ENCODE assay signal across 8 cellular contexts in genomic region chr19:1812426-1813196, GRCh38. TPM values are rescaled to one million over a fixed set of nuclear protein-coding genes. Genes with fewer than 3 reads are reported as not detected.
DNase-seq lines count a peak whose midpoint lies in the region; ATAC-seq and TF ChIP-seq lines count a peak whose summit lies in the region.

No MANE protein-coding gene starts in this region.

- DNase-seq in A673 (ENCODE audit: low spot score) (peak; percentile 96), NCI-H2171 (lab: John Stamatoyannopoulos, UW) (peak; percentile 91), mammary epithelial cell (peak; percentile 95), immature natural killer cell (peak; percentile 80 to 86 (median 85)), spleen (peak; percentile 98)

- H3K36me3 ChIP-seq in A673 (ENCODE audit: insufficient read depth, low read length, poor library complexity, severe bottlenecking) (peaks cover 20% of the 10 kb centered on the region), mammary epithelial cell (ENCODE audit: insufficient read depth, low read length) (peaks cover 3% of the 10 kb centered on the region), spleen (peaks cover 3 to 36% (median 31%) of the 10 kb centered on the region in 6 donors)

- dilution Hi-C loops in mammary epithelial cell (cut with HindIII; ENCODE audit: low sequenced_read_pairs): no loop called here

- BruUV-seq in A673 (replicated peaks; lab: Mats Ljungman, UMichigan) (no TSS peak), mammary epithelial cell (replicated peaks; lab: Mats Ljungman, UMichigan) (no TSS peak)

- in situ Hi-C loops in mammary epithelial cell (cut with MboI; ENCODE audit: low sequenced_read_pairs in 2 of 2): no loop called here

- H3K27me3 ChIP-seq in A673 (replicated peaks; ENCODE audit: insufficient read depth, low read depth, low read length, poor library complexity): no peaks in the 10 kb centered on the region
- H3K27me3 ChIP-seq in mammary epithelial cell (ENCODE audit: insufficient read depth, low read length): no peaks in the 10 kb centered on the region
- no peaks in the 10 kb centered on the region for H3K27me3 ChIP-seq in spleen (replicated peaks in 1 of 7)

- H3K4me2 ChIP-seq in mammary epithelial cell (ENCODE audit: insufficient read depth, low read depth, low read length): peak overlapping the region; percentile 99

- 1% methylated on average over 13 of the region's 47 CpGs for WGBS in mammary epithelial cell (ENCODE audit: low coverage, missing lambda C conversion rate)
- 0 to 2% (median 1%) methylated on average over 44 to 47 of the region's 47 CpGs for WGBS in spleen, 5 donors

- H3K27ac ChIP-seq in A673 (ENCODE audit: low read depth, low read length, poor library complexity, severe bottlenecking) (peak overlapping the region; percentile 67), VCaP (peak overlapping the region; percentile 33), mammary epithelial cell (ENCODE audit: insufficient read depth, low read depth, low read length) (peak overlapping the region; percentile 53), spleen (peak overlapping the region; percentile 68 to 93 (median 83))

- ATAC-seq in GM18520 (IDR thresholded peaks at IDR 0.05; ENCODE audit: unreplicated experiment) (peak; percentile 65), HG03064 (IDR thresholded peaks at IDR 0.05; ENCODE audit: low read depth, unreplicated experiment) (peak; percentile 71)

- peak overlapping the region; percentile 59 for H3K4me3 ChIP-seq in A673 (ENCODE audit: low read depth, low read length, poor library complexity, severe bottlenecking)
- H3K4me3 ChIP-seq in mammary epithelial cell (replicated peaks in 1 of 3; ENCODE audit: insufficient read depth in 1 of 3, low read depth in 2 of 3, low read length in 3 of 3): peak overlapping the region; percentile 57 to 67 (median 58)
- H3K4me3 ChIP-seq in spleen: peak overlapping the region; percentile 45 to 81 (median 51)

- H3K9ac ChIP-seq in mammary epithelial cell (ENCODE audit: insufficient read depth, low read length): peak overlapping the region; percentile 50

- POLR2A ChIA-PET in A673 (lab: Charles Lee; ENCODE audit: low non-redundant PET): no interaction called here

- H3K4me1 ChIP-seq in A673 (ENCODE audit: insufficient read depth, low read length, poor library complexity, severe bottlenecking) (peaks cover 4% of the 10 kb centered on the region), mammary epithelial cell (ENCODE audit: insufficient read depth, low read length) (peaks cover 16% of the 10 kb centered on the region), spleen (peaks cover 10 to 46% (median 31%) of the 10 kb centered on the region in 6 donors)

- peaks cover 0 to 5% (median 4%) of the 10 kb centered on the region in 3 donors for H3K27me3 Mint-ChIP-seq in immature natural killer cell (ENCODE audit: low read depth in 3 of 3)

- no peaks in the 10 kb centered on the region for H4K20me1 ChIP-seq in mammary epithelial cell (ENCODE audit: insufficient read depth, low read length)

- peak overlapping the region; percentile 76 to 96 (median 90) for H3K27ac Mint-ChIP-seq in immature natural killer cell

- no peaks in the 10 kb centered on the region for H3K36me3 Mint-ChIP-seq in immature natural killer cell

- H3K9me3 Mint-ChIP-seq in immature natural killer cell: no peaks in the 10 kb centered on the region

- no peaks in the 10 kb centered on the region for H3K79me2 ChIP-seq in mammary epithelial cell (ENCODE audit: insufficient read depth, low read length)

- TF ChIP-seq CTCF in A673 (conservative IDR thresholded peaks at IDR 0.05; ENCODE audit: low read depth, low read length): peak; percentile 76
- TF ChIP-seq CTCF in VCaP (conservative IDR thresholded peaks at IDR 0.05): peak; percentile 65
- TF ChIP-seq CTCF in mammary epithelial cell (conservative IDR thresholded peaks at IDR 0.05 in 1 of 2, IDR thresholded peaks at IDR 0.05 in 1 of 2; ENCODE audit: extremely low read depth in 1 of 2, insufficient read depth in 1 of 2, low read depth in 1 of 2, low read length in 2 of 2): peak; percentile 63 to 73
- TF ChIP-seq CTCF in spleen (IDR thresholded peaks at IDR 0.05 in 8 of 11, conservative IDR thresholded peaks at IDR 0.05 in 3 of 11): peak in 10 of 11 experiments; percentile 33 to 72 (median 56)

- H3K9me3 ChIP-seq in A673 (ENCODE audit: low read depth, low read length, poor library complexity, severe bottlenecking) (no peaks in the 10 kb centered on the region), mammary epithelial cell (replicated peaks; ENCODE audit: insufficient read depth, low read length) (no peaks in the 10 kb centered on the region), spleen (no peaks in the 10 kb centered on the region)

- peak overlapping the region; percentile 91 to 97 (median 96) for H3K4me3 Mint-ChIP-seq in immature natural killer cell

- peaks cover 11% of the 10 kb centered on the region in 2 donors for H3K4me1 Mint-ChIP-seq in immature natural killer cell

- peak overlapping the region; percentile 92 for H2AFZ ChIP-seq in mammary epithelial cell (ENCODE audit: low read depth, low read length)

- intact Hi-C loops in A673 (cut with micrococcal nuclease; ENCODE audit: unreplicated experiment) (loop anchor here (10.0 kb wide), 1 partner anchor 268 kb away; no protein-coding TSS in a partner anchor), mammary epithelial cell (cut with micrococcal nuclease) (loop anchor here (1.0 to 5.0 kb wide), 2 partner anchors 140 to 205 kb away; partner anchors contain the start of gene UQCR11), spleen (cut with DNase I; ENCODE audit: low total_unique reads) (no loop called here)

- CTCF ChIA-PET in A673 (lab: Charles Lee) (interaction anchor here (1.3 to 1.5 kb wide), 2 partner anchors 13 to 14 kb away, joined by 3 read pairs; no protein-coding TSS in a partner anchor), mammary epithelial cell (lab: Charles Lee; ENCODE audit: low non-redundant PET) (no interaction called here)

- TF ChIP-seq POLR2A in spleen (IDR thresholded peaks at IDR 0.05): no peak

RNA-seq across cellular contexts. Expression of gene ATP8B3, which starts 0.5 kb away (rescaled TPM):
- total RNA-seq in A673 (2021) (8.7 and 10.7 TPM in 2 replicates), mammary epithelial cell (1 to 10 TPM; 1.0 to 2.7 TPM), spleen (10 to 100 TPM in 1 of 7 donors, 1 to 10 TPM in 6; 5.4 to 10.1 (median 7.3) TPM)
- polyA plus RNA-seq in mammary epithelial cell (5.3 TPM), immature natural killer cell (1 to 10 TPM; 1.7 to 3.3 (median 3.1) TPM), spleen (1 to 10 TPM; 1.9 to 3.9 (median 2.3) TPM)
- polyA minus RNA-seq in mammary epithelial cell: 10.5 TPM

RNA-seq across cellular contexts. Expression of gene REXO1, which starts 35.7 kb away (rescaled TPM):
- total RNA-seq in A673 (2021) (50.6 and 53.0 TPM in 2 replicates), mammary epithelial cell (10 to 100 TPM; 11.3 to 41.0 TPM), spleen (10 to 100 TPM; 35.7 to 88.1 (median 59.2) TPM)
- polyA plus RNA-seq in mammary epithelial cell (22.4 TPM), immature natural killer cell (10 to 100 TPM in 1 of 3 donors, 1 to 10 TPM in 1, under 1 TPM in 1; 0.63 to 13.0 (median 4.5) TPM), spleen (10 to 100 TPM; 13.4 to 52.3 (median 27.4) TPM)
- 29.8 TPM for polyA minus RNA-seq in mammary epithelial cell

RNA-seq across cellular contexts. Expression of gene KLF16, which starts 50.8 kb away (rescaled TPM):
- total RNA-seq in A673 (2021): 46.8 and 49.1 TPM in 2 replicates
- 10 to 100 TPM; 13.7 to 56.2 TPM for total RNA-seq in mammary epithelial cell
- 11.9 TPM for polyA plus RNA-seq in mammary epithelial cell
- polyA minus RNA-seq in mammary epithelial cell: 11.0 TPM
- polyA plus RNA-seq in immature natural killer cell: under 1 TPM; 0.12 to 0.55 (median 0.49) TPM
- 10 to 100 TPM; 12.9 to 39.0 (median 29.5) TPM for total RNA-seq in spleen
- polyA plus RNA-seq in spleen: 10 to 100 TPM in 1 of 3 donors, 1 to 10 TPM in 2; 7.1 to 19.5 (median 8.1) TPM

RNA-seq across cellular contexts. Expression of gene ONECUT3, which starts 59.3 kb away (rescaled TPM):
- total RNA-seq in A673 (2021): not detected in 2 replicates
- total RNA-seq in mammary epithelial cell: under 1 TPM in 1 of 2 donors, not detected in 1; 0.09 TPM
- 0.01 TPM for polyA plus RNA-seq in mammary epithelial cell
- not detected for polyA minus RNA-seq in mammary epithelial cell
- not detected for polyA plus RNA-seq in immature natural killer cell
- total RNA-seq in spleen: not detected
- not detected for polyA plus RNA-seq in spleen

Comparison
In these comparisons a context has a peak if more than half of its experiments do, and no peak if none do; other contexts are left out.
1. Peak in every context shown above with its lines: DNase-seq, ATAC-seq, H3K4me3 ChIP-seq and H3K27ac ChIP-seq.
2. H3K27ac ChIP-seq: peak in every context shown above with its lines; median percentile 83 in spleen; 67 in A673; 53 in mammary epithelial cell; 33 in VCaP.